Comparison of ENCODE assay signal across 11 cellular contexts in the genomic region with DNA sequence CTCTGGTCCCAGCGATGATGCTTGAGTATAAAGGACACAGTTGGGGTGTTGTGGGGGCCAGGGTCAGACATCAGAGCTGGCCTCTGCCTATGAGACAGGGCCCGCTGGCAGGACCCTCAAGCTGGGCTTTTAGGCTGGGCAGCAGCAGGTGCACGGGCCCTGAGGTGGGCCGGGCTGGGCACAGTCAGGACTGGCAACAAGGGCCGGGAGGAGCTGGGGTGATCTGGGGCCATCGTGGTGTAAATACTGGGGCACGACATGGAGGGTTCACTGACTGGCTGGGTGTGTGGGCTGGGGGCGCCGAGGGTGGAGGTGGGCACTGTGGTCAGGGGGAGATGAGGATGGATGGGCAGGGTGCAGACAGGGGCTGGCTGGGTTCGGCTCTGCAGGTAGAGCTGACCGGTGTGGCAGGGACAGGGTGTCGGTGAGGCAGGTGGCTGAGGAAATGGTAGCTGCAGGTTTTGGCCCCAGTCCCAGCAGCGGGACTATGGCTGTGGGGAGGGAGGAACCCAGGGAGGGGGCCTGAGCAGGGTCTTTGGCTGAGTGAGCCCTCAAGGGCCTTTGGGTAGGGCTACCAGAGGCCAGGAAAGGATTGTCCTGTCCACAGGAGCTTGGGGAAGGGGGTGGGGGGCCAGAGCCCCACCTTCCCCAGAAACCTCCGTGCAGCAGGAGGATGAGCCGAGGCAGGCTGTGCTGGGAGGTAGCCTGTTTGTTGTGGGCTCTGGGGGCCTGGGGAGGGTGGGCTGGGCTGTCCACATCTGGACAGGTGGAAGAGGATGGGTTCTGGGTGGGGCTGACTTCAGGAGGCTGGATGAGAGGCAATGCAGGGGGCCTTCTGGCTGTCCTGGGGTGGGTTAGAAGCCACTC.
DNase-seq lines count a peak whose midpoint lies in the region; ATAC-seq and TF ChIP-seq lines count a peak whose summit lies in the region.
"Had no signal": no experiment of that assay in that cellular context is flagged by ENCODE, and none has a peak within 500 bp of the region (broad histone marks: within the 10 kb centered on the region; RNA-seq: fewer than 3 reads in every experiment).

No MANE protein-coding gene starts in this region.

- H2AFZ ChIP-seq in SU-DHL-6 (ENCODE audit: low read depth, low read length, severe bottlenecking): no peak overlapping the region

- no peaks in the 10 kb centered on the region for H3K9me3 Mint-ChIP-seq in progenitor cell of endocrine pancreas (ENCODE audit: low read depth)

- H3K9me2 ChIP-seq in SU-DHL-6 (replicated peaks; ENCODE audit: insufficient read depth, low read length): no peaks in the 10 kb centered on the region

- DNase-seq in G401 (ENCODE audit: low spot score) (peak; percentile 41), head of caudate nucleus (peak in 26 of 42 donors; percentile 1 to 42 (median 7)), progenitor cell of endocrine pancreas (ENCODE audit: low spot score, unreplicated experiment) (peak; percentile 7), iPS-NIHi7 (ENCODE audit: extremely low spot score) (no peak), DMS53 (lab: John Stamatoyannopoulos, UW) (no peak)
- DNase-seq: kidney glomerular epithelial cell, NCI-H345, SW 1271 had no signal

- no peak overlapping the region for H3K4me3 Mint-ChIP-seq in progenitor cell of endocrine pancreas (ENCODE audit: low read depth)

- H3F3A ChIP-seq in SU-DHL-6 (ENCODE audit: insufficient read depth): no peaks in the 10 kb centered on the region

- no peak for ATAC-seq in HG02840 (IDR thresholded peaks at IDR 0.05; ENCODE audit: low FRiP score, unreplicated experiment)

- no peaks in the 10 kb centered on the region for H4K20me1 ChIP-seq in SU-DHL-6 (ENCODE audit: low read depth, low read length)

- in situ Hi-C loops in G401 (cut with HindIII; ENCODE audit: low sequenced_read_pairs): no loop called here

- peaks cover under 1% of the 10 kb centered on the region for H3K4me1 Mint-ChIP-seq in progenitor cell of endocrine pancreas (ENCODE audit: low read depth)

- H3K9ac ChIP-seq in SU-DHL-6 (ENCODE audit: low read length): peak overlapping the region; percentile 37; the same call in 1 of the 2 replicates

- H3K27me3 ChIP-seq in SU-DHL-6 (ENCODE audit: low read length): no peaks in the 10 kb centered on the region

- H3K27ac ChIP-seq in SU-DHL-6 (ENCODE audit: low read depth, low read length): peak overlapping the region; percentile 64

- no peaks in the 10 kb centered on the region for H3K9me3 ChIP-seq in SU-DHL-6 (ENCODE audit: insufficient read depth, low read length)

- no peak overlapping the region for H3K27ac Mint-ChIP-seq in progenitor cell of endocrine pancreas

- no peak overlapping the region for H3K4me3 ChIP-seq in SU-DHL-6 (ENCODE audit: insufficient read depth, low read length, poor library complexity, severe bottlenecking)
- H3K4me3 ChIP-seq: smooth muscle cell had no signal

- H3K79me2 ChIP-seq in SU-DHL-6 (ENCODE audit: insufficient read depth, low read length): no peaks in the 10 kb centered on the region

- peak overlapping the region; percentile 36 for H3K4me2 ChIP-seq in SU-DHL-6 (ENCODE audit: low read depth, low read length, poor library complexity, severe bottlenecking)
- H3K4me2 ChIP-seq: smooth muscle cell had no signal

- intact Hi-C loops in head of caudate nucleus (cut with DNase I): no loop called here

- H3K36me3 ChIP-seq in SU-DHL-6 (ENCODE audit: low read length): no peaks in the 10 kb centered on the region

- no peaks in the 10 kb centered on the region for H3K36me3 Mint-ChIP-seq in progenitor cell of endocrine pancreas (ENCODE audit: insufficient read depth)

- TF ChIP-seq CTCF in SU-DHL-6 (IDR thresholded peaks at IDR 0.05; ENCODE audit: insufficient read depth, low read length, poor library complexity, severe bottlenecking) (no peak), progenitor cell of endocrine pancreas (IDR thresholded peaks at IDR 0.05; ENCODE audit: unreplicated experiment) (no peak)

- peaks cover 39% of the 10 kb centered on the region for H3K27me3 Mint-ChIP-seq in progenitor cell of endocrine pancreas

Comparison
In these comparisons a context has a peak if more than half of its experiments do, and no peak if none do; other contexts are left out.
1. DNase-seq: peak in G401 (single experiment), head of caudate nucleus (26 of 42) and progenitor cell of endocrine pancreas (single experiment); none in iPS-NIHi7 (single experiment) and DMS53 (single experiment).